ENCODE assay signal across 19 cellular contexts in the genomic region with DNA sequence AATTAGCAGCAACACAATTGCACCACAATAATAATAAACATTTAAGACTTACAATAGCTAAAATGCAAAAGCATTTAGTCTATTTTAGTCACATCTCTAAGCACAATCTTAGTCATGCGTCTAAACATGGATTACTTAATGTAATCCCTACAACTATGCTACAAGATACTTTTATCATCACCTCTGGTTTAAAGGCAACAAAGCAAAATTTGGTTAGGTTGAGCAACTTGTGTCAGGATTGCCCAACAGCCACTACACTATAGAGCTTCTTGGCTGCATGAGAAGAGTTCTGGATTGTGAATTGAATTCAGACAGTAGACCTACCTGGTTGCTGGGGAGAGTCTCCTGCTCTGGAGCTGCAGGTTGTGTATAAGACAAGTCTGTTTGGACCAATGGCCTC.
DNase-seq lines count a peak whose midpoint lies in the region; ATAC-seq, FAIRE-seq and TF ChIP-seq lines count a peak whose summit lies in the region.
"Had no signal": no experiment of that assay in that cellular context is flagged by ENCODE, and none has a peak within 500 bp of the region (broad histone marks: within the 10 kb centered on the region; RNA-seq: fewer than 3 reads in every experiment).

No MANE protein-coding gene starts in this region.

- H3K4me1 ChIP-seq in IMR-90 (ENCODE audit: control insufficient read depth, insufficient read depth, low read length), result no peaks in the 10 kb centered on the region
- no peaks in the 10 kb centered on the region for H3K4me1 ChIP-seq in adipocyte (ENCODE audit: control insufficient read depth, insufficient read depth, low read length)
- H3K4me1 ChIP-seq: A549, Caco-2 had no signal

- WGBS in IMR-90 (ENCODE audit: extremely low coverage in 2 of 2, insufficient read length in 1 of 2), 2 experiments, result no CpG with 5 or more reads among the region's 1 CpG

- no peak overlapping the region for H4K8ac ChIP-seq in IMR-90 (ENCODE audit: low read depth in 2 of 2, low read length in 2 of 2)

- H3K27ac Mint-ChIP-seq in naive thymus-derived CD8-positive, alpha-beta T cell, result no peak overlapping the region

- no peak overlapping the region for H3K18ac ChIP-seq in IMR-90 (ENCODE audit: low read depth, low read length)

- no peak overlapping the region for H4K91ac ChIP-seq in IMR-90 (ENCODE audit: insufficient read depth, low read depth, low read length)

- no peak for TF ChIP-seq POLR2A in IMR-90 (IDR thresholded peaks at IDR 0.05; ENCODE audit: low read depth, low read length)
- TF ChIP-seq POLR2A in GM12892 (IDR thresholded peaks at IDR 0.05; ENCODE audit: low read depth, low read length), result no peak

- no peaks in the 10 kb centered on the region for H3K9me1 ChIP-seq in IMR-90 (ENCODE audit: insufficient read depth, low read length)

- H3K56ac ChIP-seq in IMR-90 (ENCODE audit: extremely low read depth, insufficient read depth, low read length), result peak overlapping the region; percentile 10; the same call in 1 of the 2 replicates

- POLR2A ChIA-PET in IMR-90 (lab: Charles Lee; ENCODE audit: unreplicated experiment), result no interaction called here
- POLR2A ChIA-PET in naive thymus-derived CD8-positive, alpha-beta T cell (lab: Charles Lee), result no interaction called here

- H3K4ac ChIP-seq in IMR-90 (ENCODE audit: low read depth, low read length), result no peak overlapping the region

- no peaks in the 10 kb centered on the region for H3K4me1 Mint-ChIP-seq in naive thymus-derived CD8-positive, alpha-beta T cell

- TF ChIP-seq RAD21 in IMR-90 (IDR thresholded peaks at IDR 0.05; ENCODE audit: low read length), result no peak

- no peak overlapping the region for H3K27ac ChIP-seq in IMR-90 (ENCODE audit: insufficient read depth, low read length)
- H3K27ac ChIP-seq: A549 had no signal

- H2BK20ac ChIP-seq in IMR-90 (ENCODE audit: low read depth, low read length), result no peak overlapping the region

- no peak overlapping the region for H3K9ac ChIP-seq in IMR-90 (ENCODE audit: low read depth, low read length)
- H3K9ac ChIP-seq in adipocyte (ENCODE audit: low read length), result no peak overlapping the region

- intact Hi-C loops in IMR-90 (cut with micrococcal nuclease), result no loop called here

- no peak overlapping the region for H2BK120ac ChIP-seq in IMR-90 (ENCODE audit: low read depth, low read length)

- H4K20me1 ChIP-seq in IMR-90 (ENCODE audit: insufficient read depth, low read length), result no peaks in the 10 kb centered on the region

- no peaks in the 10 kb centered on the region for H3K27me3 Mint-ChIP-seq in naive thymus-derived CD8-positive, alpha-beta T cell

- dilution Hi-C loops in IMR-90 (cut with HindIII; ENCODE audit: low sequenced_read_pairs, unreplicated experiment), result no loop called here

- peak; percentile 35; the same call in 1 of the 2 replicates for ATAC-seq in IMR-90 (ENCODE audit: low read depth)
- no peak for ATAC-seq in naive thymus-derived CD8-positive, alpha-beta T cell
- ATAC-seq in GM18519 (IDR thresholded peaks at IDR 0.05; ENCODE audit: low FRiP score, unreplicated experiment), result no peak
- ATAC-seq: A549 had no signal

- no peaks in the 10 kb centered on the region for H3K79me1 ChIP-seq in IMR-90 (ENCODE audit: low read depth in 1 of 2, low read length in 2 of 2)

- no peak overlapping the region for H2AK5ac ChIP-seq in IMR-90 (ENCODE audit: low read depth, low read length)

- H2AFZ ChIP-seq in IMR-90 (replicated peaks; ENCODE audit: low read length, poor library complexity), result no peak overlapping the region

- H3K4me2 ChIP-seq in IMR-90 (ENCODE audit: low read depth, low read length), result no peak overlapping the region
- H3K4me2 ChIP-seq: A549 had no signal

- no peak overlapping the region for H2AK9ac ChIP-seq in IMR-90 (replicated peaks; ENCODE audit: low read depth, low read length, poor library complexity)

- no peak overlapping the region for H3K23ac ChIP-seq in IMR-90 (ENCODE audit: low read depth, low read length)

- no peak overlapping the region for H4K5ac ChIP-seq in IMR-90 (ENCODE audit: low read depth, low read length)

- H3K4me3 ChIP-seq in IMR-90 (ENCODE audit: insufficient read depth, low read depth, low read length) (no peak overlapping the region), adipocyte (ENCODE audit: low read length) (no peak overlapping the region), fibroblast of the aortic adventitia (ENCODE audit: low read depth, low read length) (no peak overlapping the region)
- H3K4me3 ChIP-seq: A549 had no signal

- H3K14ac ChIP-seq in IMR-90 (replicated peaks; ENCODE audit: low read depth, low read length), result no peak overlapping the region

- H3K36me3 Mint-ChIP-seq in naive thymus-derived CD8-positive, alpha-beta T cell, result peaks cover 0 to 4% (median 0%) of the 10 kb centered on the region in 3 donors

- no peaks in the 10 kb centered on the region for H3K27me3 ChIP-seq in IMR-90 (ENCODE audit: control insufficient read depth, insufficient read depth, low read length)
- no peaks in the 10 kb centered on the region for H3K27me3 ChIP-seq in adipocyte (replicated peaks; ENCODE audit: control insufficient read depth, insufficient read depth, low read length)

- DNase-seq in AML-193 (lab: John Stamatoyannopoulos, UW), result peak; percentile 9 to 23
- peak; percentile 27 for DNase-seq in IMR-90
- peak; percentile 25 for DNase-seq in adipocyte (ENCODE audit: low read depth)
- DNase-seq in fibroblast of the aortic adventitia (ENCODE audit: low read depth), result peak; percentile 7
- DNase-seq in NCI-H2196 treated with DMSO at 0.1 percent for 48 hours (lab: John Stamatoyannopoulos, UW; ENCODE audit: unreplicated experiment), result no peak
- no peak for DNase-seq in naive thymus-derived CD8-positive, alpha-beta T cell
- no peak for DNase-seq in GM12892 (ENCODE audit: insufficient read length)
- DNase-seq: Caco-2, DMS79, H7, NCI-H1105 treated with DMSO at 0.1 percent for 48 hours, NCI-H187, NCI-H446, NCI-H748 treated with DMSO at 0.1 percent for 48 hours, SHP77 treated with DMSO at 0.1 percent for 48 hours had no signal

- no TSS peak for BruUV-seq in IMR-90 (replicated peaks; lab: Mats Ljungman, UMichigan)

- H3K36me3 ChIP-seq in IMR-90 (ENCODE audit: control insufficient read depth, insufficient read depth, low read length), result no peaks in the 10 kb centered on the region
- no peaks in the 10 kb centered on the region for H3K36me3 ChIP-seq in adipocyte (ENCODE audit: control insufficient read depth, insufficient read depth, low read length, severe bottlenecking)

- H3K4me3 Mint-ChIP-seq in naive thymus-derived CD8-positive, alpha-beta T cell, result no peak overlapping the region

- H3K9me3 Mint-ChIP-seq in naive thymus-derived CD8-positive, alpha-beta T cell, result no peaks in the 10 kb centered on the region

- peaks cover 3% of the 10 kb centered on the region; the same call in 1 of the 2 replicates for H3K9me3 ChIP-seq in IMR-90 (ENCODE audit: control insufficient read depth, insufficient read depth, low read length)
- H3K9me3 ChIP-seq in adipocyte (ENCODE audit: control insufficient read depth, low read length), result no peaks in the 10 kb centered on the region
- H3K9me3 ChIP-seq: A549, Caco-2 had no signal

- no peak for TF ChIP-seq CTCF in IMR-90 (conservative IDR thresholded peaks at IDR 0.05; ENCODE audit: low read depth, low read length)
- TF ChIP-seq CTCF in fibroblast of the aortic adventitia (IDR thresholded peaks at IDR 0.05; ENCODE audit: insufficient read depth, low read length), result no peak

- H2BK5ac ChIP-seq in IMR-90 (ENCODE audit: low read depth, low read length, poor library complexity, severe bottlenecking), result no peak overlapping the region

- CTCF ChIA-PET in IMR-90 (lab: Yijun Ruan, JAX), result no interaction called here

- in situ Hi-C loops in IMR-90 (cut with MboI; ENCODE audit: low sequenced_read_pairs), result no loop called here

- no peak for FAIRE-seq in GM12892 (lab: Jason Lieb, UNC)
- FAIRE-seq: G401.6, GM12891 had no signal

- no peak overlapping the region for H2BK15ac ChIP-seq in IMR-90 (ENCODE audit: low read depth, low read length)

TF ChIP-seq in IMR-90, 13 proteins besides CTCF, POLR2A, EP300 and RAD21:
- TF ChIP-seq FOS (IDR thresholded peaks at IDR 0.05; ENCODE audit: low read depth, low read length) (no peak), CHD1 (IDR thresholded peaks at IDR 0.05; ENCODE audit: low read depth, low read length) (no peak), BHLHE40 (IDR thresholded peaks at IDR 0.05; ENCODE audit: low read depth, low read length) (no peak), NFE2L2 (IDR thresholded peaks at IDR 0.05; ENCODE audit: low read depth, low read length) (no peak), SMC3 (IDR thresholded peaks at IDR 0.05; ENCODE audit: low read depth, low read length) (no peak), RFX5 (IDR thresholded peaks at IDR 0.05; ENCODE audit: low read depth, low read length) (no peak), CEBPB (IDR thresholded peaks at IDR 0.05; ENCODE audit: low read depth, low read length) (peak; percentile 78)
- TF ChIP-seq, protein P1, sequence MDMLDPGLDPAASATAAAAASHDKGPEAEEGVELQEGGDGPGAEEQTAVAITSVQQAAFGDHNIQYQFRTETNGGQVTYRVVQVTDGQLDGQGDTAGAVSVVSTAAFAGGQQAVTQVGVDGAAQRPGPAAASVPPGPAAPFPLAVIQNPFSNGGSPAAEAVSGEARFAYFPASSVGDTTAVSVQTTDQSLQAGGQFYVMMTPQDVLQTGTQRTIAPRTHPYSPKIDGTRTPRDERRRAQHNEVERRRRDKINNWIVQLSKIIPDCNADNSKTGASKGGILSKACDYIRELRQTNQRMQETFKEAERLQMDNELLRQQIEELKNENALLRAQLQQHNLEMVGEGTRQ (IDR thresholded peaks at IDR 0.05; ENCODE audit: low read depth, low read length), result no peak
TF ChIP-seq in IMR-90: peak in this region for 1.

Comparison
In these comparisons a context has a peak if more than half of its experiments do, and no peak if none do; other contexts are left out.
1. DNase-seq: peak in AML-193 (2 of 2), IMR-90 (single experiment), adipocyte (single experiment) and fibroblast of the aortic adventitia (single experiment); none in NCI-H2196 treated with DMSO at 0.1 percent for 48 hours (single experiment), naive thymus-derived CD8-positive, alpha-beta T cell (0 of 10) and GM12892 (single experiment).